ENCODE assay signal across 7 cellular contexts in genomic region chr3:24963762-24964625, GRCh38.
DNase-seq lines count a peak whose midpoint lies in the region; ATAC-seq, FAIRE-seq and TF ChIP-seq lines count a peak whose summit lies in the region.

No MANE protein-coding gene starts in this region.

- 34 to 41% methylated on average over 2 of the region's 2 CpGs for whole genome bisulfite sequencing in pancreas, 2 donors

- no peak overlapping the region for H3K27ac ChIP-seq in pancreas

- no peak for FAIRE-seq in pancreas (lab: Jason Lieb, UNC)

- no peaks in the 10 kb centered on the region for H3K9me3 ChIP-seq in pancreas

- no peaks in the 10 kb centered on the region for H3K27me3 ChIP-seq in pancreas

- H3K4me1 ChIP-seq in pancreas = no peaks in the 10 kb centered on the region

- H3K36me3 ChIP-seq in pancreas = no peaks in the 10 kb centered on the region

- intact Hi-C loops in pancreas (cut with DNase I) = loop anchor here in 1 of 3 donors (10.0 kb wide), 1 partner anchor 621 kb away; no protein-coding TSS in a partner anchor

- TF ChIP-seq CTCF in GM12874 (IDR thresholded peaks at IDR 0.05; ENCODE audit: insufficient read depth, low read depth, low read length) (peak; percentile 32), pancreas (IDR thresholded peaks at IDR 0.05) (peak in 3 of 4 donors; percentile 13 to 28 (median 27))

- DNase-seq in M059J (ENCODE audit: low read depth) (peak; percentile 23), dedifferentiated amniotic fluid mesenchymal stem cell (ENCODE audit: extremely low spot score) (peak; percentile 71), pancreas (no peak), NOMO-1 treated with DMSO at 0.1 percent for 48 hours (lab: John Stamatoyannopoulos, UW; ENCODE audit: unreplicated experiment) (no peak)

- ATAC-seq in pancreas (no peak), GM19397 (IDR thresholded peaks at IDR 0.05; ENCODE audit: unreplicated experiment) (no peak), GM18502 (IDR thresholded peaks at IDR 0.05; ENCODE audit: poor library complexity, unreplicated experiment) (no peak)

- no peak overlapping the region for H3K4me3 ChIP-seq in pancreas

Comparison
In these comparisons a context has a peak if more than half of its experiments do, and no peak if none do; other contexts are left out.
1. DNase-seq: peak in M059J (single experiment) and dedifferentiated amniotic fluid mesenchymal stem cell (single experiment); none in pancreas (0 of 6) and NOMO-1 treated with DMSO at 0.1 percent for 48 hours (single experiment).